8 cellular contexts compared by ENCODE assay signal in genomic region chr19:12162513-12162881, GRCh38. TPM values are rescaled to one million over a fixed set of nuclear protein-coding genes. Genes with fewer than 3 reads are reported as not detected.
DNase-seq lines count a peak whose midpoint lies in the region; ATAC-seq, FAIRE-seq and TF ChIP-seq lines count a peak whose summit lies in the region.

No MANE protein-coding gene starts in this region.

- H3K27ac ChIP-seq in GM12878 (ENCODE audit: control insufficient read depth, insufficient read depth): peak overlapping the region; percentile 84; the same call in 1 of the 2 replicates

- CTCF ChIA-PET in AG04449 (lab: Yijun Ruan, JAX): interaction anchor here (0.7 to 3.0 kb wide), 5 partner anchors 9 to 203 kb away, joined by 3 to 15 read pairs (median 3); partner anchors contain the start of genes ZNF20 and ZNF442
- CTCF ChIA-PET in GM12878 (lab: Yijun Ruan, JAX): interaction anchor here (1.0 to 1.7 kb wide), 4 partner anchors 72 to 239 kb away, joined by 3 to 6 read pairs (median 4); partner anchors contain the start of genes ZNF563 and ZNF700

- TF ChIP-seq CTCF in AG04449 (IDR thresholded peaks at IDR 0.05; ENCODE audit: insufficient read depth, low read length, missing control alignments): no peak
- no peak for TF ChIP-seq CTCF in GM12878 (IDR thresholded peaks at IDR 0.05 in 2 of 3, conservative IDR thresholded peaks at IDR 0.05 in 1 of 3; ENCODE audit: control insufficient read depth in 2 of 3, extremely low read depth in 1 of 3, insufficient read depth in 1 of 3, low read depth in 3 of 3, low read length in 3 of 3)

- in situ Hi-C loops in GM12878 (cut with MboI): no loop called here

- H3K4me1 ChIP-seq in GM12878 (ENCODE audit: control insufficient read depth, insufficient read depth, low read length) (no peaks in the 10 kb centered on the region), mononuclear cell (ENCODE audit: insufficient read depth, low read length) (peaks cover 26% of the 10 kb centered on the region)

- POLR2A ChIA-PET in AG04449 (lab: Yijun Ruan, JAX) (interaction anchor here (0.9 to 1.0 kb wide), 2 partner anchors 22 to 203 kb away, joined by 3 to 6 read pairs; partner anchors contain the start of genes ZNF20 and ZNF442), GM12878 (lab: Charles Lee) (interaction anchor here (0.6 to 1.2 kb wide), 6 partner anchors 12 to 453 kb away, joined by 3 to 4 read pairs (median 3); partner anchors contain the start of gene ZNF563)

- peaks cover 0 to 3% of the 10 kb centered on the region in 2 experiments; a peak in 1 of 4 replicates for H3K36me3 ChIP-seq in GM12878 (ENCODE audit: control insufficient read depth in 2 of 2, insufficient read depth in 2 of 2, low read length in 1 of 2)

- intact Hi-C loops in GM12878 (cut with micrococcal nuclease; ENCODE audit: unreplicated experiment): loop anchor here (5.0 to 10.0 kb wide), 2 partner anchors 132 to 170 kb away; partner anchors contain the start of genes ZNF44 and ZNF563

- DNase-seq in AG04449 (ENCODE audit: low read depth, low spot score) (no peak), GM12878 (ENCODE audit: low read depth, low spot score) (no peak), NCI-H1436 (lab: John Stamatoyannopoulos, UW) (no peak), NCI-H146 (lab: John Stamatoyannopoulos, UW) (no peak), KG1 (lab: John Stamatoyannopoulos, UW) (no peak)

- H2AFZ ChIP-seq in GM12878 (ENCODE audit: control insufficient read depth, low read depth, low read length): peak overlapping the region; percentile 81

- TF ChIP-seq RAD21 in GM12878 (IDR thresholded peaks at IDR 0.05; ENCODE audit: insufficient read depth, low read depth, low read length): no peak

- H3K27me3 ChIP-seq in GM12878 (replicated peaks in 1 of 2; ENCODE audit: control insufficient read depth in 2 of 2, insufficient read depth in 2 of 2, low read length in 1 of 2) (no peaks in the 10 kb centered on the region), mononuclear cell (ENCODE audit: insufficient read depth, low read length) (no peaks in the 10 kb centered on the region)

- peaks cover 1% of the 10 kb centered on the region; the same call in 2 of the 3 replicates for H3K9me3 ChIP-seq in GM12878 (replicated peaks; ENCODE audit: control insufficient read depth, insufficient read depth, low read length)
- H3K9me3 ChIP-seq in mononuclear cell (ENCODE audit: low read depth, low read length): no peaks in the 10 kb centered on the region

- H3K4me2 ChIP-seq in GM12878 (ENCODE audit: control insufficient read depth, insufficient read depth): peak overlapping the region; percentile 19

- H3K79me2 ChIP-seq in GM12878 (ENCODE audit: control insufficient read depth, insufficient read depth, low read length): peaks cover 24% of the 10 kb centered on the region

- RAD21 ChIA-PET in GM12878 (lab: Charles Lee; ENCODE audit: unreplicated experiment): interaction anchor here (0.8 to 1.7 kb wide), 8 partner anchors 22 to 239 kb away, joined by 3 to 11 read pairs (median 4); partner anchors contain the start of genes ZNF20 and ZNF563

- peak overlapping the region; percentile 97; the same call in 1 of the 2 replicates for H3K9ac ChIP-seq in GM12878 (ENCODE audit: control insufficient read depth, insufficient read depth, low read length)

- no peak for FAIRE-seq in GM12878 (lab: Jason Lieb, UNC)

- WGBS in GM12878 (ENCODE audit: insufficient coverage, insufficient replicate concordance, low lambda C conversion rate, missing lambda C conversion rate): 14% methylated on average over 8 of the region's 8 CpGs

- H4K20me1 ChIP-seq in GM12878 (ENCODE audit: control insufficient read depth, insufficient read depth): no peaks in the 10 kb centered on the region

- no peak for TF ChIP-seq POLR2A in GM12878 (IDR thresholded peaks at IDR 0.05; ENCODE audit: low read depth, low read length)

- SMC1A ChIA-PET in GM12878 (lab: Charles Lee; ENCODE audit: uncharacterized antibody, unreplicated experiment): interaction anchor here (0.7 to 1.3 kb wide), 3 partner anchors 108 to 238 kb away, joined by 3 to 5 read pairs (median 3); partner anchors contain the start of genes ZNF563 and ZNF700

- ATAC-seq in HG02852 (IDR thresholded peaks at IDR 0.05; ENCODE audit: unreplicated experiment): peak; percentile 20
- peak; percentile 14 for ATAC-seq in GM12878
- ATAC-seq in GM19452 (IDR thresholded peaks at IDR 0.05; ENCODE audit: unreplicated experiment): no peak

- peak overlapping the region; percentile 92 for H3K4me3 ChIP-seq in AG04449 (ENCODE audit: low read depth, low read length)
- H3K4me3 ChIP-seq in GM12878: peak overlapping the region; percentile 95; the same call in 1 of the 2 replicates
- H3K4me3 ChIP-seq in mononuclear cell (ENCODE audit: low read length): peak overlapping the region; percentile 78

- no peak for TF ChIP-seq EP300 in GM12878 (IDR thresholded peaks at IDR 0.05; ENCODE audit: borderline replicate concordance in 1 of 2, control insufficient read depth in 1 of 2, low read depth in 2 of 2, low read length in 2 of 2)

- BruUV-seq in GM12878 (replicated peaks; lab: Mats Ljungman, UMichigan): no TSS peak

TF ChIP-seq in GM12878, 131 proteins besides CTCF, POLR2A, EP300 and RAD21 (continues in another document):
- TF ChIP-seq TBL1XR1 (IDR thresholded peaks at IDR 0.05; ENCODE audit: low read depth, low read length) (no peak), SIN3A (IDR thresholded peaks at IDR 0.05; ENCODE audit: low read depth, low read length) (no peak), SIX5 (IDR thresholded peaks at IDR 0.05; ENCODE audit: low read depth, low read length, severe bottlenecking) (no peak), LARP7 (IDR thresholded peaks at IDR 0.05) (no peak), ZZZ3 (IDR thresholded peaks at IDR 0.05; ENCODE audit: control insufficient read depth, insufficient read length, low read depth) (no peak), ZSCAN29 (IDR thresholded peaks at IDR 0.05) (no peak), MEF2A (IDR thresholded peaks at IDR 0.05; ENCODE audit: insufficient read depth, low read depth, low read length) (no peak)

RNA-seq across cellular contexts. Expression of gene ZNF136, which starts 0.4 kb away (rescaled TPM):
- total RNA-seq in GM12878 (2013; cell fraction: nucleolus; rRNA removed): 43.0 and 44.1 TPM in 2 replicates
- 7.4 and 7.8 TPM in 2 replicates for total RNA-seq in GM12878 (2014; rRNA removed)
- total RNA-seq in GM12878 (2014; rRNA removed; fragmentation: Illumina TruSeq; extraction: Trizol): 7.7 and 8.8 TPM in 2 replicates
- 4.9 and 6.6 TPM in 2 replicates for total RNA-seq in GM12878 (2021)
- polyA plus RNA-seq in GM12878 (2011; ENCODE audit: low read depth): 3.9 TPM
- polyA plus RNA-seq in GM12878 (2011; rRNA removed): 7.1 and 11.4 TPM in 2 replicates
- 2.6 and 3.1 TPM in 2 replicates for polyA plus RNA-seq in GM12878 (2011; cell fraction: cytosol; rRNA removed)
- 3.8 and 4.2 TPM in 2 replicates for polyA plus RNA-seq in GM12878 (2011; cell fraction: nucleus; rRNA removed)
- 6.5 and 8.4 TPM in 2 replicates for polyA plus RNA-seq in GM12878 (2012)
- 6.6 and 8.0 TPM in 2 replicates for polyA plus RNA-seq in GM12878 (2014; fragmentation: Illumina TruSeq; extraction: Trizol)
- 1 to 10 TPM; 2.8 to 3.1 TPM for polyA plus RNA-seq in GM12878 (2014; fragmentation: Nextera tagmentation; extraction: Ambion mirVana)
- polyA plus RNA-seq in GM12878 (2014; rRNA removed): 2.9 and 5.0 TPM in 2 replicates
- polyA plus RNA-seq in GM12878 (2016; fragmentation: Nextera tagmentation; extraction: Ambion mirVana): 1 to 10 TPM; 6.7 to 7.7 TPM
- 7.3 and 10.3 TPM in 2 replicates for polyA minus RNA-seq in GM12878 (2011; rRNA and poly(A)+ RNA removed)
- polyA minus RNA-seq in GM12878 (2011; cell fraction: cytosol; rRNA and poly(A)+ RNA removed): 2.8 and 5.1 TPM in 2 replicates
- 6.0 and 8.6 TPM in 2 replicates for polyA minus RNA-seq in GM12878 (2011; cell fraction: nucleus; rRNA and poly(A)+ RNA removed)
- total RNA-seq in mononuclear cell: 67.0 TPM

RNA-seq across cellular contexts. Expression of gene ZNF625, which starts 6.0 kb away (rescaled TPM):
- total RNA-seq in GM12878 (2013; cell fraction: nucleolus; rRNA removed): 8.4 and 9.2 TPM in 2 replicates
- total RNA-seq in GM12878 (2014; rRNA removed) (2.9 and 4.3 TPM in 2 replicates), GM12878 (2014; rRNA removed; fragmentation: Illumina TruSeq; extraction: Trizol) (5.0 and 5.8 TPM in 2 replicates), GM12878 (2021) (3.1 and 3.3 TPM in 2 replicates), mononuclear cell (1.7 TPM)
- polyA plus RNA-seq in GM12878 (2011; ENCODE audit: low read depth): 3.5 TPM
- polyA plus RNA-seq in GM12878 (2011; rRNA removed) (1.8 and 2.2 TPM in 2 replicates), GM12878 (2014; fragmentation: Illumina TruSeq; extraction: Trizol) (0.79 and 1.4 TPM in 2 replicates), GM12878 (2014; fragmentation: Nextera tagmentation; extraction: Ambion mirVana) (under 1 TPM; 0.62 to 0.64 TPM), GM12878 (2014; rRNA removed) (1.1 TPM in 2 replicates), GM12878 (2016; fragmentation: Nextera tagmentation; extraction: Ambion mirVana) (under 1 TPM; 0.52 to 0.77 TPM)
- polyA plus RNA-seq in GM12878 (2011; cell fraction: cytosol; rRNA removed): 0.57 and 0.78 TPM in 2 replicates
- 1.1 and 1.2 TPM in 2 replicates for polyA plus RNA-seq in GM12878 (2011; cell fraction: nucleus; rRNA removed)
- 2.1 and 4.8 TPM in 2 replicates for polyA plus RNA-seq in GM12878 (2012)
- polyA minus RNA-seq in GM12878 (2011; rRNA and poly(A)+ RNA removed): 3.7 and 4.8 TPM in 2 replicates
- polyA minus RNA-seq in GM12878 (2011; cell fraction: cytosol; rRNA and poly(A)+ RNA removed): 1.5 and 1.7 TPM in 2 replicates
- polyA minus RNA-seq in GM12878 (2011; cell fraction: nucleus; rRNA and poly(A)+ RNA removed): 1.2 and 2.1 TPM in 2 replicates

RNA-seq across cellular contexts. Expression of gene ZNF20, which starts 22.3 kb away (rescaled TPM):
- total RNA-seq in GM12878 (2013; cell fraction: nucleolus; rRNA removed): 19.3 and 20.3 TPM in 2 replicates
- total RNA-seq in GM12878 (2014; rRNA removed) (2.3 and 3.8 TPM in 2 replicates), GM12878 (2014; rRNA removed; fragmentation: Illumina TruSeq; extraction: Trizol) (4.9 and 5.1 TPM in 2 replicates), GM12878 (2021) (1.5 and 2.5 TPM in 2 replicates), mononuclear cell (1.9 TPM)
- polyA plus RNA-seq in GM12878 (2011; ENCODE audit: low read depth): 1.5 TPM
- polyA plus RNA-seq in GM12878 (2011; rRNA removed) (4.5 and 5.0 TPM in 2 replicates), GM12878 (2014; fragmentation: Illumina TruSeq; extraction: Trizol) (2.4 and 2.5 TPM in 2 replicates), GM12878 (2014; fragmentation: Nextera tagmentation; extraction: Ambion mirVana) (1 to 10 TPM; 2.5 to 2.8 TPM), GM12878 (2014; rRNA removed) (1.4 and 2.0 TPM in 2 replicates), GM12878 (2016; fragmentation: Nextera tagmentation; extraction: Ambion mirVana) (1 to 10 TPM; 2.9 TPM)
- polyA plus RNA-seq in GM12878 (2011; cell fraction: cytosol; rRNA removed): 1.8 and 2.1 TPM in 2 replicates
- polyA plus RNA-seq in GM12878 (2011; cell fraction: nucleus; rRNA removed): 3.5 and 4.0 TPM in 2 replicates
- polyA plus RNA-seq in GM12878 (2012): 2.6 and 3.9 TPM in 2 replicates
- polyA minus RNA-seq in GM12878 (2011; rRNA and poly(A)+ RNA removed): 4.3 and 6.5 TPM in 2 replicates
- polyA minus RNA-seq in GM12878 (2011; cell fraction: cytosol; rRNA and poly(A)+ RNA removed): 1.1 and 4.5 TPM in 2 replicates
- polyA minus RNA-seq in GM12878 (2011; cell fraction: nucleus; rRNA and poly(A)+ RNA removed): 6.2 and 7.2 TPM in 2 replicates
